ENCODE assay signal across 18 cellular contexts in genomic region chr16:84581161-84581560, GRCh38. TPM values are rescaled to one million over a fixed set of nuclear protein-coding genes. Genes with fewer than 3 reads are reported as not detected.
A peak's percentile ranks its signal among the peaks of the same experiment; 100 is the strongest.
DNase-seq lines count a peak whose midpoint lies in the region; ATAC-seq, FAIRE-seq and TF ChIP-seq lines count a peak whose summit lies in the region.
"Had no signal": no experiment of that assay in that cellular context is flagged by ENCODE, and none has a peak within 500 bp of the region (broad histone marks: within the 10 kb centered on the region; RNA-seq: fewer than 3 reads in every experiment).

No MANE protein-coding gene starts in this region.

- no peak for TF ChIP-seq CTCF in activated CD8-positive, alpha-beta T cell treated with anti-CD3 and anti-CD28 coated beads for 36 hours (IDR thresholded peaks at IDR 0.05)

- 56% methylated on average over 7 of the region's 8 CpGs for WGBS in mesenchymal stem cell

- H3K4me2 ChIP-seq in mesenchymal stem cell (ENCODE audit: low read length, poor library complexity, severe bottlenecking) = no peak overlapping the region
- H3K4me2 ChIP-seq: BLaER1 had no signal

- H3K4me3 ChIP-seq in CD8-positive, alpha-beta memory T cell (ENCODE audit: low read length) = no peak overlapping the region
- no peak overlapping the region for H3K4me3 ChIP-seq in mesenchymal stem cell (ENCODE audit: insufficient read depth in 1 of 2, low read depth in 1 of 2, low read length in 2 of 2)
- H3K4me3 ChIP-seq: BLaER1 had no signal

- H2BK12ac ChIP-seq in mesenchymal stem cell (ENCODE audit: low read length in 2 of 2) = no peak overlapping the region

- peak overlapping the region in 1 of 2 experiments; percentile 26 for H3K18ac ChIP-seq in mesenchymal stem cell (ENCODE audit: low read depth in 1 of 2, low read length in 2 of 2)

- H2AFZ ChIP-seq in mesenchymal stem cell (ENCODE audit: low read depth, low read length) = no peak overlapping the region

- intact Hi-C loops in activated CD8-positive, alpha-beta T cell treated with anti-CD3 and anti-CD28 coated beads for 36 hours (cut with micrococcal nuclease) = no loop called here

- peaks cover 49 to 92% (median 72%) of the 10 kb centered on the region in 3 donors for H3K4me1 Mint-ChIP-seq in CD8-positive, alpha-beta memory T cell
- H3K4me1 Mint-ChIP-seq in activated CD8-positive, alpha-beta T cell treated with anti-CD3 and anti-CD28 coated beads for 36 hours (ENCODE audit: low read depth) = peaks cover 70% of the 10 kb centered on the region

- H3K27me3 Mint-ChIP-seq in CD8-positive, alpha-beta memory T cell = no peaks in the 10 kb centered on the region
- H3K27me3 Mint-ChIP-seq in activated CD8-positive, alpha-beta T cell treated with anti-CD3 and anti-CD28 coated beads for 36 hours = no peaks in the 10 kb centered on the region

- ATAC-seq in activated CD8-positive, alpha-beta T cell treated with anti-CD3 and anti-CD28 coated beads for 36 hours = no peak
- ATAC-seq: HepG2 had no signal

- no peak overlapping the region for H2BK15ac ChIP-seq in mesenchymal stem cell (ENCODE audit: low read depth, poor library complexity, severe bottlenecking)

- peaks cover 0 to 82% (median 14%) of the 10 kb centered on the region in 3 donors for H3K36me3 Mint-ChIP-seq in CD8-positive, alpha-beta memory T cell
- peaks cover 65% of the 10 kb centered on the region for H3K36me3 Mint-ChIP-seq in activated CD8-positive, alpha-beta T cell treated with anti-CD3 and anti-CD28 coated beads for 36 hours (ENCODE audit: low read depth)

- H2BK120ac ChIP-seq in mesenchymal stem cell (ENCODE audit: low read depth, low read length) = no peak overlapping the region

- no peak overlapping the region for H2AK5ac ChIP-seq in mesenchymal stem cell (ENCODE audit: low read length, severe bottlenecking)

- H3K36me3 ChIP-seq in CD8-positive, alpha-beta memory T cell (ENCODE audit: insufficient read depth, low read length) = peaks cover 25% of the 10 kb centered on the region
- peaks cover 35 to 63% of the 10 kb centered on the region in 2 experiments for H3K36me3 ChIP-seq in mesenchymal stem cell (ENCODE audit: control insufficient read depth in 1 of 2, insufficient read depth in 2 of 2, low read depth in 1 of 2, low read length in 2 of 2)

- no peak overlapping the region for H3K4ac ChIP-seq in mesenchymal stem cell (ENCODE audit: low read depth in 1 of 2, low read length in 2 of 2)

- H3K27ac Mint-ChIP-seq in CD8-positive, alpha-beta memory T cell = peak overlapping the region in 5 of 8 donors; percentile 14 to 70 (median 55)
- H3K27ac Mint-ChIP-seq in activated CD8-positive, alpha-beta T cell treated with anti-CD3 and anti-CD28 coated beads for 36 hours = peak overlapping the region; percentile 34

- H3K27ac ChIP-seq in CD8-positive, alpha-beta memory T cell (ENCODE audit: low read depth, low read length) = no peak overlapping the region
- no peak overlapping the region for H3K27ac ChIP-seq in mesenchymal stem cell (ENCODE audit: low read length, poor library complexity, severe bottlenecking)
- H3K27ac ChIP-seq: 22Rv1, BLaER1, RWPE1 had no signal

- H3K9me3 ChIP-seq in CD8-positive, alpha-beta memory T cell (ENCODE audit: low read length) = no peaks in the 10 kb centered on the region
- H3K9me3 ChIP-seq in mesenchymal stem cell (ENCODE audit: control insufficient read depth, low read length) = no peaks in the 10 kb centered on the region
- H3K9me3 ChIP-seq: BLaER1 had no signal

- no peak overlapping the region for H2BK5ac ChIP-seq in mesenchymal stem cell (ENCODE audit: low read depth, low read length, poor library complexity, severe bottlenecking)

- H4K91ac ChIP-seq in mesenchymal stem cell (ENCODE audit: low read length) = no peak overlapping the region

- H3K23ac ChIP-seq in mesenchymal stem cell (ENCODE audit: low read length in 2 of 2) = no peak overlapping the region

- no peak overlapping the region for H4K8ac ChIP-seq in mesenchymal stem cell (ENCODE audit: low read length)

- POLR2A ChIA-PET in CD8-positive, alpha-beta memory T cell (lab: Charles Lee) = interaction anchor here (0.7 to 1.0 kb wide), 2 partner anchors 16 to 172 kb away, joined by 3 to 4 read pairs; no protein-coding TSS in a partner anchor
- POLR2A ChIA-PET in activated CD8-positive, alpha-beta T cell treated with anti-CD3 and anti-CD28 coated beads for 36 hours (lab: Charles Lee) = interaction anchor here (1.0 kb wide), 1 partner anchor 62 kb away, joined by 3 read pairs; no protein-coding TSS in a partner anchor

- no peaks in the 10 kb centered on the region for H3K27me3 ChIP-seq in CD8-positive, alpha-beta memory T cell (ENCODE audit: insufficient read depth, low read length, poor library complexity, severe bottlenecking)
- no peaks in the 10 kb centered on the region for H3K27me3 ChIP-seq in mesenchymal stem cell (ENCODE audit: control insufficient read depth in 1 of 2, insufficient read depth in 1 of 2, low read length in 2 of 2)
- H3K27me3 ChIP-seq: BLaER1 had no signal

- H3K4me3 Mint-ChIP-seq in CD8-positive, alpha-beta memory T cell = peak overlapping the region in 1 of 7 donors; percentile 23
- H3K4me3 Mint-ChIP-seq in activated CD8-positive, alpha-beta T cell treated with anti-CD3 and anti-CD28 coated beads for 36 hours = no peak overlapping the region

- DNase-seq in NCI-H510A treated with DMSO at 0.1 percent for 48 hours (lab: John Stamatoyannopoulos, UW) (peak; percentile 74), NCI-H510A (lab: John Stamatoyannopoulos, UW) (no peak), mesenchymal stem cell (peak; percentile 70), GM19239 (ENCODE audit: insufficient read length, low spot score) (no peak), NCI-H2029 (lab: John Stamatoyannopoulos, UW) (no peak)
- no peak for DNase-seq in CD8-positive, alpha-beta memory T cell
- DNase-seq in activated CD8-positive, alpha-beta T cell treated with anti-CD3 and anti-CD28 coated beads for 36 hours = no peak
- no peak for DNase-seq in stimulated activated CD4-positive, alpha-beta T cell treated with anti-CD3 and anti-CD28 coated beads, Interleukin-4, amount 100 ng/mL, for 24 hours
- DNase-seq: COR-L47; HCEC 1CT; NCI-H1105 treated with DMSO at 0.1 percent for 48 hours; NCI-H1930; NCI-H524; NK-92 treated with Interleukin-12 subunit alpha and Interleukin-12 subunit beta, amount 100 ng/mL, for 24 hours had no signal

- H3K9me3 Mint-ChIP-seq in CD8-positive, alpha-beta memory T cell = no peaks in the 10 kb centered on the region
- H3K9me3 Mint-ChIP-seq in activated CD8-positive, alpha-beta T cell treated with anti-CD3 and anti-CD28 coated beads for 36 hours = no peaks in the 10 kb centered on the region

- H3K4me1 ChIP-seq in CD8-positive, alpha-beta memory T cell (ENCODE audit: insufficient read depth, low read length) = peaks cover 4% of the 10 kb centered on the region
- peaks cover 11% of the 10 kb centered on the region for H3K4me1 ChIP-seq in mesenchymal stem cell (ENCODE audit: control insufficient read depth, insufficient read depth, low read depth, low read length)

- H3K14ac ChIP-seq in mesenchymal stem cell (ENCODE audit: low read length in 2 of 2) = no peak overlapping the region

- CTCF ChIA-PET in CD8-positive, alpha-beta memory T cell (lab: Charles Lee) = no interaction called here
- CTCF ChIA-PET in activated CD8-positive, alpha-beta T cell treated with anti-CD3 and anti-CD28 coated beads for 36 hours (lab: Charles Lee) = interaction anchor here (1.2 to 1.6 kb wide), 4 partner anchors 40 to 158 kb away, joined by 3 to 4 read pairs (median 4); no protein-coding TSS in a partner anchor

- H3K79me1 ChIP-seq in mesenchymal stem cell (replicated peaks; ENCODE audit: low read length, poor library complexity, severe bottlenecking) = peaks cover 21% of the 10 kb centered on the region

- no peak overlapping the region for H3K9ac ChIP-seq in mesenchymal stem cell (ENCODE audit: low read length)
- H3K9ac ChIP-seq: BLaER1 had no signal

- FAIRE-seq in GM19239 (lab: Jason Lieb, UNC) = no peak
- FAIRE-seq: HepG2 had no signal

RNA-seq across cellular contexts. Expression of gene COTL1, which starts 36.7 kb away (rescaled TPM):
- 100 to 1,000 TPM; 373 to 388 TPM for total RNA-seq in CD8-positive, alpha-beta memory T cell
- polyA plus RNA-seq in CD8-positive, alpha-beta memory T cell = 653 TPM
- total RNA-seq in activated CD8-positive, alpha-beta T cell treated with anti-CD3 and anti-CD28 coated beads for 36 hours = 100 to 1,000 TPM; 664 to 677 TPM
- 264 TPM for polyA plus RNA-seq in mesenchymal stem cell (2013, experiment 1 of 2)
- polyA plus RNA-seq in mesenchymal stem cell (2013, experiment 2 of 2) = 251 TPM

Comparison
In these comparisons a context has a peak if more than half of its experiments do, and no peak if none do; other contexts are left out.
1. DNase-seq: peak in NCI-H510A treated with DMSO at 0.1 percent for 48 hours (single experiment) and mesenchymal stem cell (single experiment); none in NCI-H510A (single experiment), CD8-positive, alpha-beta memory T cell (0 of 5), activated CD8-positive, alpha-beta T cell treated with anti-CD3 and anti-CD28 coated beads for 36 hours (single experiment), GM19239 (single experiment), stimulated activated CD4-positive, alpha-beta T cell treated with anti-CD3 and anti-CD28 coated beads, Interleukin-4, amount 100 ng/mL, for 24 hours (single experiment) and NCI-H2029 (single experiment).